In the genomic region with DNA sequence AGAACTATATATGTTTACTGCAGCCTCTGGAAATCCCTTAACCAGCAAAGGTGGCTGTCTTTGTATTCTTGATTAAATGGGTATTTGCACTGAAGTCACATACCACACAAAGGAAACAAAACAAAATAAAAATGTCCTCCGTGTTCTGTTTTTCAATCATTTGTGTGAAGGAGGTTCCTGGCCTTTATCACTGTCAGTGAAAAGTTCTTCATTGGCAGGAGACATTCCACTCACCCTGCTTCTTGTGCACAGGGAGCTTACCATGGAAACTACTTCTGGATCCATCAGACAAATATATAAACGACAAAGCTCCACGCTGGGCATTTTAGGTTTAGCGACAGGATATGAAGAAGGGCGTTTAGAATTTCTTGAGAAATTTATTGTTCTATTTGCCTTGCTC, we compare ENCODE assay signal across 43 cellular contexts. TPM values are rescaled to one million over a fixed set of nuclear protein-coding genes. Genes with fewer than 3 reads are reported as not detected.
"Had no signal": no experiment of that assay in that cellular context is flagged by ENCODE, and none has a peak within 500 bp of the region (broad histone marks: within the 10 kb centered on the region; RNA-seq: fewer than 3 reads in every experiment).

No MANE protein-coding gene starts in this region.

- H3K9me3 ChIP-seq: adrenal gland, ascending aorta, body of pancreas, breast epithelium had no signal

- H3K27ac Mint-ChIP-seq: activated naive CD4-positive, alpha-beta T cell treated with anti-CD3 and anti-CD28 coated beads for 36 hours; activated naive CD4-positive, alpha-beta T cell treated with anti-CD3 and anti-CD28 coated beads, Interleukin-2, amount 10 ng/mL, durations not matched to agents 7 days and 5 days; activated naive CD4-positive, alpha-beta T cell treated with anti-CD3 and anti-CD28 coated beads, Interleukin-2, amount 50 U/mL, for 24 hours; activated naive CD4-positive, alpha-beta T cell treated with anti-CD3 and anti-CD28 coated beads, Interleukin-2, amount 50 U/mL, for 72 hours; activated naive CD8-positive, alpha-beta T cell; activated naive CD8-positive, alpha-beta T cell treated with anti-CD3 and anti-CD28 coated beads for 36 hours; activated naive CD8-positive, alpha-beta T cell treated with anti-CD3 and anti-CD28 coated beads, Interleukin-2, amount 10 ng/mL, durations not matched to agents 7 days and 5 days; activated naive CD8-positive, alpha-beta T cell treated with anti-CD3 and anti-CD28 coated beads, Interleukin-2, amount 50 U/mL, for 24 hours; activated T-cell treated with anti-CD3 and anti-CD28 coated beads, Interleukin-2, amount 50 U/mL, for 24 hours; activated T-cell treated with anti-CD3 and anti-CD28 coated beads, Interleukin-2, amount 50 U/mL, for 72 hours; activated T-helper 1 cell treated with anti-CD3 and anti-CD28 coated beads, Interleukin-12 subunit alpha, Interleukin-12 subunit beta, Interleukin-2, Interleukin-4 antibody, amounts not matched to agents 30 ng/mL and 10 ng/mL and 1 ng/mL, durations not matched to agents 14 hours and 24 hours and 36 hours; activated T-helper 17 cell treated with anti-CD3 and anti-CD28 coated beads, Interleukin-2, amount 50 U/mL, for 72 hours; activated T-helper 2 cell treated with anti-CD3 and anti-CD28 coated beads, Interferon-gamma antibody, Interleukin-2, Interleukin-4, amounts not matched to agents 10 μg/mL and 5 μg/mL and 100 μg/mL, durations not matched to agents 14 hours and 24 hours and 36 hours; brain had no signal

- H3K27ac ChIP-seq: adrenal gland, ascending aorta, body of pancreas, brain microvascular endothelial cell, breast epithelium, cardiac muscle cell had no signal

- H3K4me1 Mint-ChIP-seq: activated naive CD4-positive, alpha-beta T cell treated with anti-CD3 and anti-CD28 coated beads, Interleukin-2, amount 10 ng/mL, durations not matched to agents 7 days and 5 days; activated naive CD4-positive, alpha-beta T cell treated with anti-CD3 and anti-CD28 coated beads, Interleukin-2, amount 50 U/mL, for 24 hours; activated naive CD8-positive, alpha-beta T cell treated with anti-CD3 and anti-CD28 coated beads for 36 hours; activated naive CD8-positive, alpha-beta T cell treated with anti-CD3 and anti-CD28 coated beads, Interleukin-2, amount 10 ng/mL, durations not matched to agents 7 days and 5 days; activated naive CD8-positive, alpha-beta T cell treated with anti-CD3 and anti-CD28 coated beads, Interleukin-2, amount 50 U/mL, for 24 hours; activated T-helper 17 cell treated with anti-CD3 and anti-CD28 coated beads, Interleukin-2, amount 50 U/mL, for 72 hours; brain; central memory CD8-positive, alpha-beta T cell had no signal

- H3K36me3 ChIP-seq: adrenal gland, ascending aorta, brain microvascular endothelial cell, breast epithelium, cardiac muscle cell had no signal

- H3K36me3 Mint-ChIP-seq: activated naive CD4-positive, alpha-beta T cell treated with anti-CD3 and anti-CD28 coated beads, Interleukin-2, amount 10 ng/mL, durations not matched to agents 7 days and 5 days; activated naive CD4-positive, alpha-beta T cell treated with anti-CD3 and anti-CD28 coated beads, Interleukin-2, amount 50 U/mL, for 24 hours; activated naive CD4-positive, alpha-beta T cell treated with anti-CD3 and anti-CD28 coated beads, Interleukin-2, amount 50 U/mL, for 72 hours; activated naive CD8-positive, alpha-beta T cell; activated naive CD8-positive, alpha-beta T cell treated with anti-CD3 and anti-CD28 coated beads for 36 hours; activated naive CD8-positive, alpha-beta T cell treated with anti-CD3 and anti-CD28 coated beads, Interleukin-2, amount 10 ng/mL, durations not matched to agents 7 days and 5 days; brain had no signal

- FAIRE-seq: astrocyte, bronchial epithelial cell had no signal

- H3K27me3 ChIP-seq: ascending aorta had no signal

- H3K4me3 ChIP-seq: adrenal gland, ascending aorta, body of pancreas, breast epithelium, cardiac muscle cell had no signal

- H3K9me3 Mint-ChIP-seq: activated naive CD4-positive, alpha-beta T cell treated with anti-CD3 and anti-CD28 coated beads for 36 hours; activated naive CD4-positive, alpha-beta T cell treated with anti-CD3 and anti-CD28 coated beads, Interleukin-2, amount 10 ng/mL, durations not matched to agents 7 days and 5 days; activated naive CD4-positive, alpha-beta T cell treated with anti-CD3 and anti-CD28 coated beads, Interleukin-2, amount 50 U/mL, for 24 hours; activated naive CD4-positive, alpha-beta T cell treated with anti-CD3 and anti-CD28 coated beads, Interleukin-2, amount 50 U/mL, for 72 hours; activated naive CD8-positive, alpha-beta T cell treated with anti-CD3 and anti-CD28 coated beads for 36 hours; activated naive CD8-positive, alpha-beta T cell treated with anti-CD3 and anti-CD28 coated beads, Interleukin-2, amount 10 ng/mL, durations not matched to agents 7 days and 5 days; activated naive CD8-positive, alpha-beta T cell treated with anti-CD3 and anti-CD28 coated beads, Interleukin-2, amount 50 U/mL, for 24 hours; activated T-cell treated with anti-CD3 and anti-CD28 coated beads, Interleukin-2, amount 50 U/mL, for 24 hours; activated T-cell treated with anti-CD3 and anti-CD28 coated beads, Interleukin-2, amount 50 U/mL, for 4 hours; activated T-cell treated with anti-CD3 and anti-CD28 coated beads, Interleukin-2, amount 50 U/mL, for 72 hours; activated T-helper 1 cell treated with anti-CD3 and anti-CD28 coated beads, Interleukin-12 subunit alpha, Interleukin-12 subunit beta, Interleukin-2, Interleukin-4 antibody, amounts not matched to agents 30 ng/mL and 10 ng/mL and 1 ng/mL, durations not matched to agents 14 hours and 24 hours and 36 hours; activated T-helper 17 cell treated with anti-CD3 and anti-CD28 coated beads, Interleukin-2, amount 50 U/mL, for 72 hours; activated T-helper 2 cell treated with anti-CD3 and anti-CD28 coated beads, Interferon-gamma antibody, Interleukin-2, Interleukin-4, amounts not matched to agents 10 μg/mL and 5 μg/mL and 100 μg/mL, durations not matched to agents 14 hours and 24 hours and 36 hours; central memory CD8-positive, alpha-beta T cell had no signal

- DNase-seq: activated effector memory CD4-positive, alpha-beta T cell treated with anti-CD3 and anti-CD28 coated beads, Interleukin-2, amount 50 U/mL, for 16 hours; activated effector memory CD4-positive, alpha-beta T cell treated with Interleukin-2 at 50 U/mL for 16 hours; activated gamma-delta T cell; activated gamma-delta T cell treated with Interleukin-2 at 50 U/mL for 16 hours; activated naive CD4-positive, alpha-beta T cell; activated naive CD4-positive, alpha-beta T cell treated with anti-CD3 and anti-CD28 coated beads for 36 hours; activated naive CD4-positive, alpha-beta T cell treated with anti-CD3 and anti-CD28 coated beads, Interleukin-2, amount 10 ng/mL, durations not matched to agents 7 days and 5 days; activated naive CD4-positive, alpha-beta T cell treated with anti-CD3 and anti-CD28 coated beads, Interleukin-2, amount 50 U/mL, for 16 hours; activated naive CD4-positive, alpha-beta T cell treated with Interleukin-2 at 50 U/mL for 16 hours; activated naive CD8-positive, alpha-beta T cell treated with anti-CD3 and anti-CD28 coated beads for 36 hours; activated naive CD8-positive, alpha-beta T cell treated with anti-CD3 and anti-CD28 coated beads, Interleukin-2, amount 10 ng/mL, durations not matched to agents 7 days and 5 days; activated naive CD8-positive, alpha-beta T cell treated with anti-CD3 and anti-CD28 coated beads, Interleukin-2, amount 50 U/mL, for 24 hours; activated T-cell treated with anti-CD3 and anti-CD28 coated beads, Interleukin-2, amount 50 U/mL, for 24 hours; activated T-cell treated with anti-CD3 and anti-CD28 coated beads, Interleukin-2, amount 50 U/mL, for 4 hours; activated T-cell treated with anti-CD3 and anti-CD28 coated beads, Interleukin-2, amount 50 U/mL, for 48 hours; activated T-cell treated with anti-CD3 and anti-CD28 coated beads, Interleukin-2, amount 50 U/mL, for 72 hours; adrenal gland; amniotic stem cell; amygdala; anterior cingulate cortex; aorta; body of pancreas; brain microvascular endothelial cell; caudate nucleus; central memory CD4-positive, alpha-beta T cell; cerebellar nuclear complex had no signal

- ATAC-seq: activated naive CD4-positive, alpha-beta T cell treated with anti-CD3 and anti-CD28 coated beads, Interleukin-2, amount 50 U/mL, for 72 hours; activated naive CD8-positive, alpha-beta T cell treated with anti-CD3 and anti-CD28 coated beads, Interleukin-2, amount 50 U/mL, for 24 hours; activated T-cell treated with anti-CD3 and anti-CD28 coated beads, Interleukin-2, amount 50 U/mL, for 4 hours; activated T-cell treated with anti-CD3 and anti-CD28 coated beads, Interleukin-2, amount 50 U/mL, for 72 hours; activated T-helper 17 cell treated with anti-CD3 and anti-CD28 coated beads, Interleukin-2, amount 50 U/mL, for 72 hours; body of pancreas had no signal

- H3K4me1 ChIP-seq: adrenal gland, ascending aorta, breast epithelium had no signal

- H3K4me3 Mint-ChIP-seq: activated naive CD4-positive, alpha-beta T cell treated with anti-CD3 and anti-CD28 coated beads for 36 hours; activated naive CD4-positive, alpha-beta T cell treated with anti-CD3 and anti-CD28 coated beads, Interleukin-2, amount 10 ng/mL, durations not matched to agents 7 days and 5 days; activated naive CD4-positive, alpha-beta T cell treated with anti-CD3 and anti-CD28 coated beads, Interleukin-2, amount 50 U/mL, for 24 hours; activated naive CD8-positive, alpha-beta T cell; activated naive CD8-positive, alpha-beta T cell treated with anti-CD3 and anti-CD28 coated beads for 36 hours; activated naive CD8-positive, alpha-beta T cell treated with anti-CD3 and anti-CD28 coated beads, Interleukin-2, amount 10 ng/mL, durations not matched to agents 7 days and 5 days; activated naive CD8-positive, alpha-beta T cell treated with anti-CD3 and anti-CD28 coated beads, Interleukin-2, amount 50 U/mL, for 24 hours; activated T-cell treated with anti-CD3 and anti-CD28 coated beads, Interleukin-2, amount 50 U/mL, for 24 hours; activated T-cell treated with anti-CD3 and anti-CD28 coated beads, Interleukin-2, amount 50 U/mL, for 4 hours; activated T-cell treated with anti-CD3 and anti-CD28 coated beads, Interleukin-2, amount 50 U/mL, for 72 hours; activated T-helper 1 cell treated with anti-CD3 and anti-CD28 coated beads, Interleukin-12 subunit alpha, Interleukin-12 subunit beta, Interleukin-2, Interleukin-4 antibody, amounts not matched to agents 30 ng/mL and 10 ng/mL and 1 ng/mL, durations not matched to agents 14 hours and 24 hours and 36 hours; activated T-helper 17 cell treated with anti-CD3 and anti-CD28 coated beads, Interleukin-2, amount 50 U/mL, for 72 hours; brain; central memory CD8-positive, alpha-beta T cell had no signal

RNA-seq across cellular contexts. Expression of gene NKX2-8, which starts 5.7 kb away (rescaled TPM):
- total RNA-seq: activated naive CD4-positive, alpha-beta T cell treated with anti-CD3 and anti-CD28 coated beads for 36 hours; activated naive CD4-positive, alpha-beta T cell treated with anti-CD3 and anti-CD28 coated beads, Interleukin-2, amount 50 U/mL, for 72 hours; activated naive CD8-positive, alpha-beta T cell treated with anti-CD3 and anti-CD28 coated beads for 36 hours; activated naive CD8-positive, alpha-beta T cell treated with anti-CD3 and anti-CD28 coated beads, Interleukin-2, amount 10 ng/mL, durations not matched to agents 7 days and 5 days; activated T-cell treated with anti-CD3 and anti-CD28 coated beads, Interleukin-2, amount 50 U/mL, for 4 hours; activated T-cell treated with anti-CD3 and anti-CD28 coated beads, Interleukin-2, amount 50 U/mL, for 72 hours; activated T-helper 1 cell treated with anti-CD3 and anti-CD28 coated beads, Interleukin-12 subunit alpha, Interleukin-12 subunit beta, Interleukin-2, Interleukin-4 antibody, amounts not matched to agents 30 ng/mL and 10 ng/mL and 1 ng/mL, durations not matched to agents 14 hours and 24 hours and 36 hours; activated T-helper 17 cell treated with anti-CD3 and anti-CD28 coated beads, Interleukin-2, amount 50 U/mL, for 72 hours; activated T-helper 2 cell treated with anti-CD3 and anti-CD28 coated beads, Interferon-gamma antibody, Interleukin-2, Interleukin-4, amounts not matched to agents 10 μg/mL and 5 μg/mL and 100 μg/mL, durations not matched to agents 14 hours and 24 hours and 36 hours; adrenal gland; aorta; ascending aorta; astrocyte; body of pancreas; cardiac septum; cerebellum; chondrocyte had no signal
- polyA plus RNA-seq: adipose tissue, adrenal gland, aorta, cardiac muscle cell had no signal
